Comparison of ENCODE assay signal across 11 cellular contexts in the genomic region with DNA sequence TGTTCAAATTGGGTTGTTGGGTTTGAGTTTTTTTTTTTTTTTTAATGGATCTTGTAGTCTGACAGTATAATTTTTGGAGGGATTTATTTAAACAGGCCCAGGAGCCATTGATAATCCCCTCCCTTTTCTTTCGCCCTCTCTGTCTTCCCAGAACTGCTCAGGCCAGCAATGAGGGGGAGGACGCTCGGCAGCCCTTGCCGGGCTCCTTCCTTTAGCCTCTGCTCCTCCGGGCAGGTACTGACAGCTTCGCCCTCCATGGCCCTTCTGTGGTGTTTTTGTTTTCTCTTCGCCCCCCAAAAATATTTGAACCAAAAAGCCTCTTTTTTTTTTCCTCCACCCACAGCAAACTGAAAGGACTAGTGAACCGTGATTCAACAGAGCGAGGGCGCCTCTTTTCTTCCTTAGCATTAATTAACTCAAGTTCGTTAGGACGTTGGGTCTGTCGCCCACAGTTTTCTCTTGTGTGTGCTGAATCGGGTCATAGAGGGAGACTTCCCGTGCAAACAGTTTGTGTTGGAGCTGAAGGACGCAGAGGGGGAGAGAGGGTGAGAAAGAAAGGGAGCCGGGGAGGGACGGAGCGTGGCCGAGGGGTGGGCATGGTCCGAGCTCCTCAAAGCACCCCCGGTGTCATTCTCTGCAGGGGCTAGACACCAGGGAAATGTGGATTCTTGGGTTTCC. TPM values are rescaled to one million over a fixed set of nuclear protein-coding genes. Genes with fewer than 3 reads are reported as not detected.
DNase-seq lines count a peak whose midpoint lies in the region; ATAC-seq and TF ChIP-seq lines count a peak whose summit lies in the region.
"Had no signal": no experiment of that assay in that cellular context is flagged by ENCODE, and none has a peak within 500 bp of the region (broad histone marks: within the 10 kb centered on the region; RNA-seq: fewer than 3 reads in every experiment).

No MANE protein-coding gene starts in this region.

- ATAC-seq in gastroesophageal sphincter = no peak
- ATAC-seq: activated CD8-positive, alpha-beta T cell treated with anti-CD3 and anti-CD28 coated beads for 36 hours; sciatic nerve had no signal

- no peak for TF ChIP-seq POLR2A in gastroesophageal sphincter (IDR thresholded peaks at IDR 0.05)

- peak overlapping the region; percentile 91 for H3K4me2 ChIP-seq in skeletal muscle satellite cell (ENCODE audit: low read length)

- H3K27ac ChIP-seq in C4-2B (peak overlapping the region; percentile 100), angular gyrus (ENCODE audit: low read depth, low read length) (peak overlapping the region; percentile 98), gastroesophageal sphincter (peak overlapping the region; percentile 92 to 98 (median 95))

- H3K4me3 ChIP-seq in gastroesophageal sphincter (peak overlapping the region; percentile 2 to 35), skeletal muscle satellite cell (ENCODE audit: low read length) (peak overlapping the region; percentile 64)
- H3K4me3 ChIP-seq: adrenal gland had no signal

- in situ Hi-C loops in ACHN (cut with HindIII; ENCODE audit: low pct_ligation_motif_present, low pct_unique_long_range_greater_than_20kb, low sequenced_read_pairs) = no loop called here

- H3K27me3 ChIP-seq in gastroesophageal sphincter (no peaks in the 10 kb centered on the region), skeletal muscle satellite cell (ENCODE audit: control insufficient read depth, insufficient read depth, low read length) (no peaks in the 10 kb centered on the region)
- H3K27me3 ChIP-seq: adrenal gland had no signal

- H3K9me3 ChIP-seq in gastroesophageal sphincter (no peaks in the 10 kb centered on the region), skeletal muscle satellite cell (replicated peaks; ENCODE audit: low read length) (no peaks in the 10 kb centered on the region)
- H3K9me3 ChIP-seq: adrenal gland had no signal

- H3K36me3 ChIP-seq in gastroesophageal sphincter (no peaks in the 10 kb centered on the region), skeletal muscle satellite cell (ENCODE audit: insufficient read depth, low read length) (no peaks in the 10 kb centered on the region)
- H3K36me3 ChIP-seq: adrenal gland had no signal

- no peak for DNase-seq in activated T-cell treated with anti-CD3 and anti-CD28 coated beads, Interleukin-2, amount 50 U/mL, for 1 hour
- DNase-seq in ACHN = no peak
- DNase-seq in DMS79 (lab: John Stamatoyannopoulos, UW) = no peak
- DNase-seq in HuH-7.5 (ENCODE audit: low spot score) = no peak
- DNase-seq: activated CD8-positive, alpha-beta T cell treated with anti-CD3 and anti-CD28 coated beads for 36 hours; adrenal gland had no signal

- TF ChIP-seq CTCF in C4-2B (conservative IDR thresholded peaks at IDR 0.05) (no peak), gastroesophageal sphincter (IDR thresholded peaks at IDR 0.05) (no peak)

- H3K9ac ChIP-seq in skeletal muscle satellite cell (ENCODE audit: low read depth, low read length) = peak overlapping the region; percentile 83

- 21 to 36% methylated on average over 19 to 21 of the region's 22 CpGs for WGBS in gastroesophageal sphincter (ENCODE audit: low coverage in 1 of 2), 2 donors

- H3K4me1 ChIP-seq in gastroesophageal sphincter = peaks cover 26 to 100% (median 78%) of the 10 kb centered on the region in 3 donors
- peaks cover 95% of the 10 kb centered on the region for H3K4me1 ChIP-seq in skeletal muscle satellite cell (ENCODE audit: control insufficient read depth, insufficient read depth, low read length)

- no peak for TF ChIP-seq EP300 in gastroesophageal sphincter (IDR thresholded peaks at IDR 0.05)

RNA-seq across cellular contexts. Expression of a gene that starts 21.5 kb away (rescaled TPM):
- total RNA-seq in gastroesophageal sphincter = 100 to 1,000 TPM in 1 of 4 donors, 10 to 100 TPM in 3; 44.7 to 145 (median 72.4) TPM
- total RNA-seq in skeletal muscle satellite cell (2012; rRNA removed) = 41.6 and 60.9 TPM in 2 replicates

RNA-seq across cellular contexts. Expression of a gene that starts 47.4 kb away (rescaled TPM):
- total RNA-seq in gastroesophageal sphincter = under 1 TPM in 1 of 4 donors, not detected in 3; 0.35 TPM
- not detected in 2 replicates for total RNA-seq in skeletal muscle satellite cell (2012; rRNA removed)
- total RNA-seq: activated CD8-positive, alpha-beta T cell treated with anti-CD3 and anti-CD28 coated beads for 36 hours; sciatic nerve had no signal

RNA-seq across cellular contexts. Expression of a gene that starts 59.7 kb away (rescaled TPM):
- 10 to 100 TPM; 32.2 to 43.6 (median 36.9) TPM for total RNA-seq in gastroesophageal sphincter
- 21.3 and 26.4 TPM in 2 replicates for total RNA-seq in skeletal muscle satellite cell (2012; rRNA removed)
